8 cellular contexts compared by ENCODE assay signal in the genomic region with DNA sequence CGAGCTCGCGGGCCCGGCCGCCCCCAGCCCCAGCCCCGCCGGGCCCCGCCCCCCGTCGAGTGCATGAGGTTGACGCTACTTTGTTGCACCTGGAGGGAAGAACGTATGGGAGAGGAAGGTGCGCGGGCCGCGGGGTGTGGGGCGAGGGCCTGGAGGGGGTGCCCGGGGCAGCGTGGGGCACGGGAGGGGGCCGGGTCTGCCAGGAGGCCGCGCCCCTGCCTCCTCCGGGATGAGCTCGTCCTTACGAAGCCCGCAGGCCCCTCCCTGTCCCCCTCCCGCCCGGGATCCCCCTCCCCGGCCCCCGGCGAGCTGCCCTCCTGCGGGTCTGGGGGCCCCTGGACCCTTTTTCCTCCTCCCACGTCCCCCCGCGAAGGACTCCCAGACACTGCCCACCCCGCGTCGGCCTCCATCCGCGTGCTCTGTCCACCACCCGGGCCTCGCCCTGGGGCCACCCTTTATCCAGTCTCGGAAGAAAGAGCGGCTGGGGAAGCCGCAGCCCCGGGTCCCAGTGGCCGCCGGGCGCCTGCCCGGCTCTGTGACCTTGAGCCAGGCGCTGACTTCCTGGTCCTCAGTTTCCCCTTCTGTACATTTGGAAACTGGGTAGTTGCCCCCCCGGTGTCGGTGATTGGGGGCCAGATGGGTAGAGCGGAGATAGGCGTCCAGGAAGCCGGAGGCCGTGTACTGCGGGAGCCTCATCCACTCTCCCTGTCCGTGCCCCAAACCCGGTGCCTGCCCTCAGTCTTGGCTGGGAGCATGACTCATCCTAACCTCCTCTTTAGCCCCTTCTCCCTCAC. TPM values are rescaled to one million over a fixed set of nuclear protein-coding genes. Genes with fewer than 3 reads are reported as not detected.
DNase-seq lines count a peak whose midpoint lies in the region; ATAC-seq and TF ChIP-seq lines count a peak whose summit lies in the region.

No MANE protein-coding gene starts in this region.

- peak overlapping the region; percentile 65 for H3K4me3 ChIP-seq in fibroblast of villous mesenchyme (ENCODE audit: low read depth, low read length)
- peak overlapping the region; percentile 76 for H3K4me3 ChIP-seq in osteoblast (ENCODE audit: insufficient read depth, low read length)

- DNase-seq in NCI-H82 (lab: John Stamatoyannopoulos, UW) (peak; percentile 63), NCI-H82 treated with DMSO at 0.1 percent for 48 hours (lab: John Stamatoyannopoulos, UW; ENCODE audit: unreplicated experiment) (no peak), NCI-H146 (lab: John Stamatoyannopoulos, UW) (peak; percentile 75), fibroblast of villous mesenchyme (ENCODE audit: low read depth) (peak; percentile 72), osteoblast (ENCODE audit: insufficient read length, low spot score, missing footprints) (peak; percentile 98), putamen (ENCODE audit: low spot score) (no peak)
- peak; percentile 70 for DNase-seq in activated CD8-positive, alpha-beta memory T cell treated with anti-CD3 and anti-CD28 coated beads, Interleukin-2, amount 50 U/mL, for 48 hours

- H3K27ac ChIP-seq in osteoblast (ENCODE audit: low read depth, low read length): peak overlapping the region; percentile 86

- H3K4me2 ChIP-seq in osteoblast (ENCODE audit: insufficient read depth, low read length): peak overlapping the region; percentile 91

- peak overlapping the region; percentile 46 for H2AFZ ChIP-seq in osteoblast (ENCODE audit: low read length)

- no peaks in the 10 kb centered on the region for H3K9me3 ChIP-seq in osteoblast (ENCODE audit: low read depth, low read length)

- peaks cover 46% of the 10 kb centered on the region for H3K79me2 ChIP-seq in osteoblast (ENCODE audit: insufficient read depth, low read length)

- TF ChIP-seq CTCF in fibroblast of villous mesenchyme (IDR thresholded peaks at IDR 0.05; ENCODE audit: insufficient read depth, low read depth, low read length) (no peak), osteoblast (IDR thresholded peaks at IDR 0.05; ENCODE audit: extremely low read depth, low read depth, low read length) (no peak)

- peaks cover 25% of the 10 kb centered on the region for H3K36me3 ChIP-seq in osteoblast (ENCODE audit: insufficient read depth, low read length)

- peaks cover 14% of the 10 kb centered on the region for H3K4me1 ChIP-seq in osteoblast (ENCODE audit: insufficient read depth, low read length)

- ATAC-seq in HG02763 (IDR thresholded peaks at IDR 0.05; ENCODE audit: unreplicated experiment): peak; percentile 33

- no peaks in the 10 kb centered on the region for H3K27me3 ChIP-seq in osteoblast (ENCODE audit: insufficient read depth, low read length)

- H4K20me1 ChIP-seq in osteoblast (ENCODE audit: insufficient read depth, low read length): peaks cover 7% of the 10 kb centered on the region

RNA-seq across cellular contexts. Expression of a gene that starts 0.5 kb away (rescaled TPM):
- total RNA-seq in fibroblast of villous mesenchyme: 44.9 and 50.6 TPM in 2 replicates
- total RNA-seq in osteoblast: 46.7 and 48.9 TPM in 2 replicates

RNA-seq across cellular contexts. Expression of a gene that starts 56.2 kb away (rescaled TPM):
- under 0.01 and 0.64 TPM in 2 replicates for total RNA-seq in fibroblast of villous mesenchyme
- 69.1 and 113 TPM in 2 replicates for total RNA-seq in osteoblast

Comparison
In these comparisons a context has a peak if more than half of its experiments do, and no peak if none do; other contexts are left out.
1. DNase-seq: peak in NCI-H82 (single experiment), NCI-H146 (single experiment), activated CD8-positive, alpha-beta memory T cell treated with anti-CD3 and anti-CD28 coated beads, Interleukin-2, amount 50 U/mL, for 48 hours (single experiment), fibroblast of villous mesenchyme (single experiment) and osteoblast (single experiment); none in NCI-H82 treated with DMSO at 0.1 percent for 48 hours (single experiment) and putamen (single experiment).
2. RNA of a gene that starts 56.2 kb away (total RNA-seq): 69.1 to 113 TPM in osteoblast; under 0.01 to 0.64 TPM in fibroblast of villous mesenchyme; every median in the first group is over 10 times any median in the second.